Comparison of ENCODE assay signal across 18 cellular contexts in the genomic region with DNA sequence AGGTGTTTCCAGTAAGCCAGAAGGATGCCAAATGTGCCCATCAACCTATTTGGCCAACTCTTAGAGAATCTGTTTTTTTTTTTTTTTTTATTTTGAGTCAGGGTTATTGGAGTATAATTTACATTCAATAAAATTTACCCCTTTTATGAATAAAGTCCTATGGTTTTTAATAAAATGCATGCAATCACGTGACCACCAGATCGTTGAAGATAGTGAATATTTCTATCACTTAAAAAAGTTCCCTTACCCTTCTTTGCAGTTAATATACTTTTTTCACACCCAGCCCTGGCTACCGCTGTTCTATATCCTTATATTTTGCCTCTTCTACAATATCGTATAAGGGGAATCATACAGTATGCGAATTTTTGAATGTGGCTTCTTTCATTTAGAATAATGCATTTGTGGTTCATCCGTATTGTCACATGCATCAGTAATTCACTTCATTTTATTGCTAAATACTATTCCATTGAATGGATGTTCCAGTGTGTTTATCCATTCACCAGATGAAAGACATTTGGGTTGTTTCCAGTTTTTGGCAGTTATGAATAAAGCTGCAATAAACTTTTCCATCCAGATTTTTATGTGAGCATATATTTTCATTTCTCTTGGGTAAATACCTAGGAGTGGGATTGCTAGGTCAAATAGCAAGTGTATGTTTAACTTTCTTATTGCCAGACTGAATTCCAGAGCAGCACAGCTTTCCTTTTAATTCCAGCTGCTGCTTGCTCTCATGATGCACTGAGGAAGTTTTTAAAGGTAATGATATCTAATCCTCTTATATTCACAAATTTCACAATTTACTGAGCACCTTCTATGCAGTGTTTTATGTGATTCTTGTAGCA.
A peak's percentile ranks its signal among the peaks of the same experiment; 100 is the strongest.
DNase-seq lines count a peak whose midpoint lies in the region; ATAC-seq, FAIRE-seq and TF ChIP-seq lines count a peak whose summit lies in the region.
"Had no signal": no experiment of that assay in that cellular context is flagged by ENCODE, and none has a peak within 500 bp of the region (broad histone marks: within the 10 kb centered on the region; RNA-seq: fewer than 3 reads in every experiment).

No MANE protein-coding gene starts in this region.

- TF ChIP-seq CTCF in A549 (IDR thresholded peaks at IDR 0.05) (no peak), PC-3 (conservative IDR thresholded peaks at IDR 0.05; ENCODE audit: low read depth, low read length) (no peak), mucosa of descending colon (IDR thresholded peaks at IDR 0.05) (no peak), right atrium auricular region (IDR thresholded peaks at IDR 0.05) (no peak)

- H3K27me3 ChIP-seq in PC-3 (ENCODE audit: low read length) (no peaks in the 10 kb centered on the region), right atrium auricular region (no peaks in the 10 kb centered on the region)

- H3K4me1 ChIP-seq in A549 (peaks cover under 1% of the 10 kb centered on the region; the same call in 1 of the 3 replicates), PC-3 (ENCODE audit: insufficient read depth, low read length) (peaks cover 7% of the 10 kb centered on the region), mucosa of descending colon (ENCODE audit: low read depth) (peaks cover 4% of the 10 kb centered on the region), right atrium auricular region (peaks cover 0 to 22% of the 10 kb centered on the region in 2 donors)
- H3K4me1 ChIP-seq: Caco-2 had no signal

- H3K27ac ChIP-seq in A549 (no peak overlapping the region), PC-3 (ENCODE audit: low read length) (no peak overlapping the region), right atrium auricular region (no peak overlapping the region)

- H4K20me1 ChIP-seq in PC-3 (ENCODE audit: low read length): no peaks in the 10 kb centered on the region

- POLR2A ChIA-PET in A549 (lab: Yijun Ruan, JAX) (no interaction called here), PC-3 (lab: Charles Lee; ENCODE audit: unreplicated experiment) (no interaction called here)

- H3K9ac ChIP-seq in PC-3 (ENCODE audit: low read length): no peak overlapping the region

- H3K9me2 ChIP-seq in PC-3 (replicated peaks; ENCODE audit: low read length): no peaks in the 10 kb centered on the region

- no peak for FAIRE-seq in A549 (lab: Jason Lieb, UNC)
- FAIRE-seq: G401.6, GM19239 had no signal

- TF ChIP-seq EP300 in A549 (IDR thresholded peaks at IDR 0.05): no peak

- no peak for DNase-seq in A549 (ENCODE audit: low read depth in 1 of 2, low spot score in 1 of 2)
- DNase-seq in PC-3: peak; percentile 42
- peak; percentile 5 to 39 for DNase-seq in dermis microvascular lymphatic vessel endothelial cell (ENCODE audit: low read depth in 2 of 2)
- no peak for DNase-seq in mucosa of descending colon
- no peak for DNase-seq in activated CD4-positive, alpha-beta T cell treated with anti-CD3 and anti-CD28 coated beads for 48 hours
- DNase-seq in right atrium auricular region (ENCODE audit: low spot score): no peak
- DNase-seq in hippocampal formation (lab: John Stamatoyannopoulos, UW): no peak
- DNase-seq: 8988T; C1 segment of cervical spinal cord; Caco-2; CD4-positive, alpha-beta memory T cell; DMS153; DND-41; H9 had no signal

- no peaks in the 10 kb centered on the region for H3F3A ChIP-seq in PC-3 (ENCODE audit: low read length, unreplicated experiment)

- CTCF ChIA-PET in A549 (lab: Yijun Ruan, JAX): interaction anchor here (1.0 to 2.1 kb wide), 3 partner anchors 226 to 618 kb away, joined by 3 to 8 read pairs (median 4); no protein-coding TSS in a partner anchor
- CTCF ChIA-PET in PC-3 (lab: Charles Lee): no interaction called here

- H3K4me3 ChIP-seq in A549 (no peak overlapping the region), PC-3 (ENCODE audit: low read length) (no peak overlapping the region), mucosa of descending colon (no peak overlapping the region), right atrium auricular region (no peak overlapping the region)
- H3K4me3 ChIP-seq: GM23338 had no signal

- ATAC-seq in A549 (no peak), PC-3 (peak; percentile 70), mucosa of descending colon (peak; percentile 56)
- ATAC-seq: GM23338, HCT116 had no signal

- H3K36me3 ChIP-seq in PC-3 (ENCODE audit: low read depth, low read length) (no peaks in the 10 kb centered on the region), mucosa of descending colon (ENCODE audit: low read depth) (no peaks in the 10 kb centered on the region), right atrium auricular region (no peaks in the 10 kb centered on the region)

- H3K79me2 ChIP-seq in PC-3 (ENCODE audit: low read length): no peaks in the 10 kb centered on the region

- intact Hi-C loops in PC-3 (cut with micrococcal nuclease): no loop called here
- intact Hi-C loops in mucosa of descending colon (cut with DNase I, micrococcal nuclease): loop anchor here in 1 of 2 donors (10.0 kb wide), 1 partner anchor 619 kb away; no protein-coding TSS in a partner anchor

- no TSS peak for BruUV-seq in PC-3 (replicated peaks; lab: Mats Ljungman, UMichigan)

- no peak overlapping the region for H2AFZ ChIP-seq in PC-3 (ENCODE audit: low read length)
- H2AFZ ChIP-seq: GM23338 had no signal

- no peak overlapping the region for H3K4me2 ChIP-seq in A549
- no peak overlapping the region for H3K4me2 ChIP-seq in PC-3 (ENCODE audit: low read length)
- H3K4me2 ChIP-seq: GM23338 had no signal

- TF ChIP-seq POLR2A in A549 (IDR thresholded peaks at IDR 0.05; ENCODE audit: low read length): no peak

- 53% methylated on average over 6 of the region's 6 CpGs for WGBS in A549 (ENCODE audit: missing lambda C conversion rate)

- no peaks in the 10 kb centered on the region for H3K9me3 ChIP-seq in A549
- H3K9me3 ChIP-seq in PC-3 (ENCODE audit: low read length): no peaks in the 10 kb centered on the region
- no peaks in the 10 kb centered on the region for H3K9me3 ChIP-seq in mucosa of descending colon
- no peaks in the 10 kb centered on the region for H3K9me3 ChIP-seq in right atrium auricular region
- H3K9me3 ChIP-seq: Caco-2 had no signal

- no peak for TF ChIP-seq RAD21 in A549 (conservative IDR thresholded peaks at IDR 0.05 in 1 of 2, IDR thresholded peaks at IDR 0.05 in 1 of 2)

TF ChIP-seq in A549, 52 proteins besides CTCF, POLR2A, EP300 and RAD21:
- TF ChIP-seq, protein P1, sequence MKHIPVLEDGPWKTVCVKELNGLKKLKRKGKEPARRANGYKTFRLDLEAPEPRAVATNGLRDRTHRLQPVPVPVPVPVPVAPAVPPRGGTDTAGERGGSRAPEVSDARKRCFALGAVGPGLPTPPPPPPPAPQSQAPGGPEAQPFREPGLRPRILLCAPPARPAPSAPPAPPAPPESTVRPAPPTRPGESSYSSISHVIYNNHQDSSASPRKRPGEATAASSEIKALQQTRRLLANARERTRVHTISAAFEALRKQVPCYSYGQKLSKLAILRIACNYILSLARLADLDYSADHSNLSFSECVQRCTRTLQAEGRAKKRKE (CRISPR knock-in tag; IDR thresholded peaks at IDR 0.05; ENCODE audit: low read depth): no peak
- TF ChIP-seq KDM5A (IDR thresholded peaks at IDR 0.05) (no peak), TFCP2L1 (CRISPR knock-in tag; IDR thresholded peaks at IDR 0.05) (no peak), CBX2 (IDR thresholded peaks at IDR 0.05; ENCODE audit: borderline replicate concordance, low read depth) (no peak)
- TF ChIP-seq, protein P2, sequence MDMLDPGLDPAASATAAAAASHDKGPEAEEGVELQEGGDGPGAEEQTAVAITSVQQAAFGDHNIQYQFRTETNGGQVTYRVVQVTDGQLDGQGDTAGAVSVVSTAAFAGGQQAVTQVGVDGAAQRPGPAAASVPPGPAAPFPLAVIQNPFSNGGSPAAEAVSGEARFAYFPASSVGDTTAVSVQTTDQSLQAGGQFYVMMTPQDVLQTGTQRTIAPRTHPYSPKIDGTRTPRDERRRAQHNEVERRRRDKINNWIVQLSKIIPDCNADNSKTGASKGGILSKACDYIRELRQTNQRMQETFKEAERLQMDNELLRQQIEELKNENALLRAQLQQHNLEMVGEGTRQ (IDR thresholded peaks at IDR 0.05): 0 out of 2 replicates have a peak, but pooled peaks have one; percentile 4

Comparison
In these comparisons a context has a peak if more than half of its experiments do, and no peak if none do; other contexts are left out.
1. ATAC-seq: peak in PC-3 (single experiment) and mucosa of descending colon (single experiment); none in A549 (0 of 2).
2. DNase-seq: peak in PC-3 (single experiment) and dermis microvascular lymphatic vessel endothelial cell (2 of 2); none in A549 (0 of 2), mucosa of descending colon (0 of 3), activated CD4-positive, alpha-beta T cell treated with anti-CD3 and anti-CD28 coated beads for 48 hours (single experiment), right atrium auricular region (single experiment) and hippocampal formation (0 of 2).